8 cellular contexts compared by ENCODE assay signal in the genomic region with DNA sequence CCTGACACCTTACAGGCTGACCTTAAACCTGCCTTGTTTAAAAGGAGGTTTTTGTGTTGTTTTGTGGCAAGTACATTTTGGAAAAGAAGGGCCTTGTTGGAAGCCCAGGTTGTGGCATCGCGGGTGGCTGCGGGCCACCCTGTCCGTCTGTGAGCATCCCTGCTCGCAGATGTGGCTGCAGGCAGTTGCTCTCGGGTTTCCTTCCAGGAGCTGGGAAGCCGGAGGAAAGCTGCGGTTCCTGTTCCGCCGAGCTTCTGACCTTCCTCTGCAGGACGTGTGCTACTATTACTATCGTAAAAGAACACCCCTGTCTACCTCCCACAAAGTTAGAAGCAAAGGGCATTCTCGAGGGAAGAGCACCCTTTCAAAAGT. TPM values are rescaled to one million over a fixed set of nuclear protein-coding genes. Genes with fewer than 3 reads are reported as not detected.
DNase-seq lines count a peak whose midpoint lies in the region; ATAC-seq, FAIRE-seq and TF ChIP-seq lines count a peak whose summit lies in the region.

No MANE protein-coding gene starts in this region.

- FAIRE-seq in GM19239 (lab: Jason Lieb, UNC): peak; percentile 88

- peak overlapping the region; percentile 80 for H3K27ac ChIP-seq in CD8-positive, alpha-beta T cell (ENCODE audit: low read depth, low read length)
- peak overlapping the region in 1 of 2 donors; percentile 86 for H3K27ac ChIP-seq in ovary

- peaks cover 56% of the 10 kb centered on the region for H3K4me1 Mint-ChIP-seq in CD8-positive, alpha-beta T cell (ENCODE audit: low read depth)
- peaks cover 31% of the 10 kb centered on the region for H3K4me1 Mint-ChIP-seq in activated T-helper 2 cell treated with anti-CD3 and anti-CD28 coated beads, Interferon-gamma antibody, Interleukin-2, Interleukin-4, amounts not matched to agents 10 μg/mL and 5 μg/mL and 100 μg/mL, durations not matched to agents 14 hours and 24 hours and 36 hours (ENCODE audit: low read depth)

- no peak for TF ChIP-seq POLR2A in ovary (IDR thresholded peaks at IDR 0.05)

- H3K27ac Mint-ChIP-seq in CD8-positive, alpha-beta T cell: peak overlapping the region; percentile 91
- peak overlapping the region; percentile 90 for H3K27ac Mint-ChIP-seq in activated T-helper 2 cell treated with anti-CD3 and anti-CD28 coated beads, Interferon-gamma antibody, Interleukin-2, Interleukin-4, amounts not matched to agents 10 μg/mL and 5 μg/mL and 100 μg/mL, durations not matched to agents 14 hours and 24 hours and 36 hours

- TF ChIP-seq CTCF in CD8-positive, alpha-beta T cell (IDR thresholded peaks at IDR 0.05): no peak
- TF ChIP-seq CTCF in ovary (IDR thresholded peaks at IDR 0.05): no peak

- CTCF ChIA-PET in CD8-positive, alpha-beta T cell (lab: Charles Lee): interaction anchor here (0.9 kb wide), 1 partner anchor 11 kb away, joined by 3 read pairs; no protein-coding TSS in a partner anchor

- POLR2A ChIA-PET in CD8-positive, alpha-beta T cell (lab: Charles Lee): no interaction called here

- no peaks in the 10 kb centered on the region for H3K27me3 ChIP-seq in CD8-positive, alpha-beta T cell (ENCODE audit: insufficient read depth, low read length)
- no peaks in the 10 kb centered on the region for H3K27me3 ChIP-seq in ovary

- WGBS in ovary, 3 donors: 0 to 1% (median 0%) methylated on average over 13 of the region's 13 CpGs

- H3K36me3 ChIP-seq in CD8-positive, alpha-beta T cell (ENCODE audit: insufficient read depth, low read length): peaks cover 5% of the 10 kb centered on the region
- H3K36me3 ChIP-seq in ovary: no peaks in the 10 kb centered on the region

- intact Hi-C loops in CD8-positive, alpha-beta T cell (cut with DNase I, micrococcal nuclease): loop anchor here (2.0 to 5.0 kb wide), 3 partner anchors 146 to 535 kb away; partner anchors contain the start of genes AGFG1 (in 2 of the 2) and RHBDD1 (in 1 of the 2)
- intact Hi-C loops in activated T-helper 2 cell treated with anti-CD3 and anti-CD28 coated beads, Interferon-gamma antibody, Interleukin-2, Interleukin-4, amounts not matched to agents 10 μg/mL and 5 μg/mL and 100 μg/mL, durations not matched to agents 14 hours and 24 hours and 36 hours (cut with micrococcal nuclease): loop anchor here (1.0 to 2.0 kb wide), 5 partner anchors 9 to 457 kb away; no protein-coding TSS in a partner anchor
- intact Hi-C loops in Right ventricle myocardium inferior (cut with DNase I) (no loop called here), ovary (cut with DNase I) (no loop called here)

- DNase-seq in CD8-positive, alpha-beta T cell: peak in 1 of 7 experiments; percentile 51
- DNase-seq in GM19239 (ENCODE audit: insufficient read length, low spot score) (no peak), HuH-7.5 (ENCODE audit: low spot score) (peak; percentile 31), Right ventricle myocardium inferior (ENCODE audit: missing footprints) (no peak), ovary (peak in 4 of 5 donors; percentile 19 to 50 (median 32)), NCI-H774 (lab: John Stamatoyannopoulos, UW) (no peak), DMS153 (lab: John Stamatoyannopoulos, UW) (no peak)
- no peak for DNase-seq in activated T-helper 2 cell treated with anti-CD3 and anti-CD28 coated beads, Interferon-gamma antibody, Interleukin-2, Interleukin-4, amounts not matched to agents 10 μg/mL and 5 μg/mL and 100 μg/mL, durations not matched to agents 14 hours and 24 hours and 36 hours (ENCODE audit: low spot score)

- no peak for ATAC-seq in CD8-positive, alpha-beta T cell
- ATAC-seq in Right ventricle myocardium inferior: peak; percentile 52

- H3K36me3 Mint-ChIP-seq in CD8-positive, alpha-beta T cell: peaks cover 18% of the 10 kb centered on the region
- peaks cover 11% of the 10 kb centered on the region for H3K36me3 Mint-ChIP-seq in activated T-helper 2 cell treated with anti-CD3 and anti-CD28 coated beads, Interferon-gamma antibody, Interleukin-2, Interleukin-4, amounts not matched to agents 10 μg/mL and 5 μg/mL and 100 μg/mL, durations not matched to agents 14 hours and 24 hours and 36 hours (ENCODE audit: low read depth)

- peak overlapping the region; percentile 81 for H3K4me3 ChIP-seq in CD8-positive, alpha-beta T cell (ENCODE audit: low read depth, low read length)
- H3K4me3 ChIP-seq in ovary: peak overlapping the region; percentile 98

- H3K27me3 Mint-ChIP-seq in CD8-positive, alpha-beta T cell (ENCODE audit: low read depth): no peaks in the 10 kb centered on the region
- peaks cover 5% of the 10 kb centered on the region for H3K27me3 Mint-ChIP-seq in activated T-helper 2 cell treated with anti-CD3 and anti-CD28 coated beads, Interferon-gamma antibody, Interleukin-2, Interleukin-4, amounts not matched to agents 10 μg/mL and 5 μg/mL and 100 μg/mL, durations not matched to agents 14 hours and 24 hours and 36 hours (ENCODE audit: low read depth)

- peak overlapping the region; percentile 95 for H3K4me3 Mint-ChIP-seq in CD8-positive, alpha-beta T cell
- peak overlapping the region; percentile 90 for H3K4me3 Mint-ChIP-seq in activated T-helper 2 cell treated with anti-CD3 and anti-CD28 coated beads, Interferon-gamma antibody, Interleukin-2, Interleukin-4, amounts not matched to agents 10 μg/mL and 5 μg/mL and 100 μg/mL, durations not matched to agents 14 hours and 24 hours and 36 hours (ENCODE audit: low read depth)

- no peaks in the 10 kb centered on the region for H3K9me3 ChIP-seq in CD8-positive, alpha-beta T cell (ENCODE audit: low read length)
- H3K9me3 ChIP-seq in ovary: no peaks in the 10 kb centered on the region

- H3K4me1 ChIP-seq in CD8-positive, alpha-beta T cell (ENCODE audit: insufficient read depth, low read length): peaks cover 25% of the 10 kb centered on the region
- peaks cover 4% of the 10 kb centered on the region for H3K4me1 ChIP-seq in ovary (ENCODE audit: insufficient read depth)

- TF ChIP-seq EP300 in ovary (IDR thresholded peaks at IDR 0.05): no peak

- H3K9me3 Mint-ChIP-seq in CD8-positive, alpha-beta T cell: no peaks in the 10 kb centered on the region
- H3K9me3 Mint-ChIP-seq in activated T-helper 2 cell treated with anti-CD3 and anti-CD28 coated beads, Interferon-gamma antibody, Interleukin-2, Interleukin-4, amounts not matched to agents 10 μg/mL and 5 μg/mL and 100 μg/mL, durations not matched to agents 14 hours and 24 hours and 36 hours: peaks cover 7% of the 10 kb centered on the region

RNA-seq across cellular contexts. Expression of gene MFF, which starts 0.8 kb away (rescaled TPM):
- total RNA-seq in CD8-positive, alpha-beta T cell: 10 to 100 TPM; 48.6 to 50.3 TPM
- total RNA-seq in activated T-helper 2 cell treated with anti-CD3 and anti-CD28 coated beads, Interferon-gamma antibody, Interleukin-2, Interleukin-4, amounts not matched to agents 10 μg/mL and 5 μg/mL and 100 μg/mL, durations not matched to agents 14 hours and 24 hours and 36 hours: 74.4 and 77.3 TPM in 2 replicates
- total RNA-seq in Right ventricle myocardium inferior (91.5 TPM), ovary (100 to 1,000 TPM in 1 of 7 donors, 10 to 100 TPM in 6; 57.1 to 101 (median 71.0) TPM)
- polyA plus RNA-seq in ovary: 10 to 100 TPM; 69.9 to 98.0 TPM

RNA-seq across cellular contexts. Expression of gene TM4SF20, which starts 53.3 kb away (rescaled TPM):
- total RNA-seq in CD8-positive, alpha-beta T cell: not detected
- total RNA-seq in activated T-helper 2 cell treated with anti-CD3 and anti-CD28 coated beads, Interferon-gamma antibody, Interleukin-2, Interleukin-4, amounts not matched to agents 10 μg/mL and 5 μg/mL and 100 μg/mL, durations not matched to agents 14 hours and 24 hours and 36 hours: not detected in 2 replicates
- total RNA-seq in Right ventricle myocardium inferior (not detected), ovary (1 to 10 TPM in 1 of 7 donors, not detected in 6; 1.4 TPM)
- polyA plus RNA-seq in ovary: not detected

Comparison
In these comparisons a context has a peak if more than half of its experiments do, and no peak if none do; other contexts are left out.
1. DNase-seq: peak in HuH-7.5 (single experiment) and ovary (4 of 5); none in GM19239 (single experiment), activated T-helper 2 cell treated with anti-CD3 and anti-CD28 coated beads, Interferon-gamma antibody, Interleukin-2, Interleukin-4, amounts not matched to agents 10 μg/mL and 5 μg/mL and 100 μg/mL, durations not matched to agents 14 hours and 24 hours and 36 hours (single experiment), Right ventricle myocardium inferior (single experiment), NCI-H774 (single experiment) and DMS153 (single experiment).
2. intact Hi-C loops: an anchor here in CD8-positive, alpha-beta T cell (2.0 to 5.0 kb wide) and activated T-helper 2 cell treated with anti-CD3 and anti-CD28 coated beads, Interferon-gamma antibody, Interleukin-2, Interleukin-4, amounts not matched to agents 10 μg/mL and 5 μg/mL and 100 μg/mL, durations not matched to agents 14 hours and 24 hours and 36 hours (1.0 to 2.0 kb wide); none called in Right ventricle myocardium inferior and ovary.